ENCODE assay signal across 6 cellular contexts in the genomic region with DNA sequence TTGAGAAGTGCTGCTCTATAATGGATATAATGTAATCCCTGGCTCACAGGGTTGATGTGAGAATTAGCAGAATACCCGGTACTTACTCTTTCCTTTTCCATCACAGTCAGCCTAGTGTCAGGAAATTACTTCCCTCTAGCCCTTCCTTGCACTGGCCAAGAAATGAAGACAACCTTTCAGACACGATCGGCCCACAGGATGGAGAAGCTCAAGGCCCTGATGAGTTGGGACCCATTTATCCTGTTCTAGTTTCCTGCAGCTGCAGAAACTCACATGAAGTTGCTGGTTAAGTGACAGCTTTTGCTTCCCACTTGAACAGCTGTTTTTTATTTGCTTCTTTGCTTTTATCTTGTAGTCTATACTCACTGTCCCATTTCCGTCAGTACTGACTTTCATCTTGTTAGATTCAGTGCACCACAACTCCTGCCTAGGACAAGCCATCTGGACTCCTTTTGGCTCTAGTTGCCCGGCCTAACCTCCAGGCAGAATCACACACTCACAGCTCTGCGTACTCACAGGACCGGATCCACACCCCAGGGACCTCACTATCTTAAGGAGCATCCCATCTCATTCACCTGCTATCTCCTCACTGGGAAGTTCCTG.
A peak's percentile ranks its signal among the peaks of the same experiment; 100 is the strongest.
DNase-seq lines count a peak whose midpoint lies in the region; ATAC-seq, FAIRE-seq and TF ChIP-seq lines count a peak whose summit lies in the region.
"Not testable (repeated sequence)": the region's sequence is repeated elsewhere in the genome, so short reads cannot be mapped to it uniquely, and the experiment has no call there.

No MANE protein-coding gene starts in this region.

- TF ChIP-seq POLR2A in GM12892 (IDR thresholded peaks at IDR 0.05; ENCODE audit: low read depth, low read length); heart left ventricle (IDR thresholded peaks at IDR 0.05): not testable (repeated sequence)

- H3K79me2 ChIP-seq in OCI-LY7 (ENCODE audit: insufficient read depth, low read depth, low read length), result not testable (repeated sequence)

- H3K27me3 ChIP-seq in bronchial epithelial cell (ENCODE audit: control insufficient read depth, insufficient read depth, low read length); heart left ventricle; pancreas: not testable (repeated sequence)

- 54 to 66% (median 61%) methylated on average over 3 to 4 of the region's 7 CpGs for WGBS in heart left ventricle, 4 donors
- 50 to 62% methylated on average over 2 to 3 of the region's 7 CpGs for WGBS in pancreas, 2 donors

- H3K4me1 ChIP-seq in OCI-LY7 (ENCODE audit: insufficient read depth, low read length, poor library complexity, severe bottlenecking); heart left ventricle; pancreas: not testable (repeated sequence)

- H3K9me3 ChIP-seq in OCI-LY7 (ENCODE audit: low read length); heart left ventricle; pancreas: not testable (repeated sequence)

- not testable (repeated sequence) for H2AFZ ChIP-seq in OCI-LY7 (ENCODE audit: low read length)

- not testable (repeated sequence) for H4K20me1 ChIP-seq in OCI-LY7 (ENCODE audit: insufficient read depth, low read length)

- not testable (repeated sequence) for H3K4me2 ChIP-seq in OCI-LY7 (ENCODE audit: low read length)

- not testable (repeated sequence) for H3K9me2 ChIP-seq in OCI-LY7 (ENCODE audit: insufficient read depth, low read length)

- FAIRE-seq in GM12892 (lab: Jason Lieb, UNC) (peak; percentile 54), HTR-8/SVneo (lab: Jason Lieb, UNC) (peak; percentile 38), bronchial epithelial cell (lab: Jason Lieb, UNC) (peak; percentile 70)
- FAIRE-seq in pancreas (lab: Jason Lieb, UNC), result not testable (repeated sequence)

- POLR2A ChIA-PET in OCI-LY7 (lab: Charles Lee), result not testable (repeated sequence)

- not testable (repeated sequence) for H3K27ac ChIP-seq in OCI-LY7 (ENCODE audit: low read depth, low read length, poor library complexity, severe bottlenecking); heart left ventricle; pancreas

- CTCF ChIA-PET in OCI-LY7 (lab: Charles Lee; ENCODE audit: unreplicated experiment), result not testable (repeated sequence)

- peak; percentile 57 to 90 (median 70) for ATAC-seq in heart left ventricle
- peak in 3 of 4 donors; percentile 40 to 50 (median 47) for ATAC-seq in pancreas

- TSS peak; percentile 78 for BruUV-seq in OCI-LY7 (replicated peaks; lab: Mats Ljungman, UMichigan)

- intact Hi-C loops in OCI-LY7 (cut with micrococcal nuclease; ENCODE audit: unreplicated experiment); heart left ventricle (cut with DNase I); pancreas (cut with DNase I): not testable (repeated sequence)

- not testable (repeated sequence) for H3K36me3 ChIP-seq in OCI-LY7 (ENCODE audit: insufficient read depth, low read length); bronchial epithelial cell (ENCODE audit: control insufficient read depth, insufficient read depth, low read length); heart left ventricle; pancreas

- H3K4me3 ChIP-seq in OCI-LY7 (ENCODE audit: low read depth, low read length, poor library complexity, severe bottlenecking); bronchial epithelial cell (ENCODE audit: low read depth, low read length); heart left ventricle; pancreas: not testable (repeated sequence)

- DNase-seq in GM12892 (ENCODE audit: insufficient read length); HTR-8/SVneo (ENCODE audit: insufficient read length, low spot score); OCI-LY7 (ENCODE audit: low spot score); bronchial epithelial cell (ENCODE audit: low read depth); pancreas: not testable (repeated sequence)
- peak in 1 of 5 donors; percentile 25 for DNase-seq in heart left ventricle

- not testable (repeated sequence) for TF ChIP-seq CTCF in OCI-LY7 (conservative IDR thresholded peaks at IDR 0.05; ENCODE audit: low read length); bronchial epithelial cell (IDR thresholded peaks at IDR 0.05; ENCODE audit: insufficient read depth, low read length, severe bottlenecking); heart left ventricle (IDR thresholded peaks at IDR 0.05); pancreas (IDR thresholded peaks at IDR 0.05)
